Comparison of ENCODE assay signal across 10 cellular contexts in genomic region chr1:41650176-41650519, GRCh38.
DNase-seq lines count a peak whose midpoint lies in the region; ATAC-seq and TF ChIP-seq lines count a peak whose summit lies in the region.
"Had no signal": no experiment of that assay in that cellular context is flagged by ENCODE, and none has a peak within 500 bp of the region (broad histone marks: within the 10 kb centered on the region; RNA-seq: fewer than 3 reads in every experiment).

No MANE protein-coding gene starts in this region.

- peak; percentile 44; the same call in 1 of the 2 replicates for ATAC-seq in Panc1
- peak; percentile 41 to 73 for ATAC-seq in natural killer cell treated with Interleukin-12 subunit alpha and Interleukin-12 subunit beta and Interleukin-15 and Interleukin-18, amount 100 ng/mL, for 72 hours
- ATAC-seq in HG03520 (IDR thresholded peaks at IDR 0.05; ENCODE audit: unreplicated experiment) = no peak

- no peak for TF ChIP-seq CTCF in Panc1 (IDR thresholded peaks at IDR 0.05)

- H3K4me1 ChIP-seq in Panc1 (ENCODE audit: control insufficient read depth, insufficient read depth, low read length) = no peaks in the 10 kb centered on the region; the same call in none of the 2 replicates

- no peak overlapping the region for H3K27ac ChIP-seq in Panc1 (ENCODE audit: low read length)

- POLR2A ChIA-PET in Panc1 (lab: Charles Lee) = no interaction called here

- no peaks in the 10 kb centered on the region for H3K27me3 Mint-ChIP-seq in natural killer cell treated with Interleukin-12 subunit alpha and Interleukin-12 subunit beta and Interleukin-15 and Interleukin-18, amount 100 ng/mL, for 72 hours

- in situ Hi-C loops in Panc1 (cut with HindIII; ENCODE audit: low pct_unique_long_range_greater_than_20kb, low sequenced_read_pairs) = no loop called here

- H3K9me3 ChIP-seq in Panc1 (ENCODE audit: control insufficient read depth, insufficient read depth, low read depth, low read length) = no peaks in the 10 kb centered on the region

- no peaks in the 10 kb centered on the region for H3K27me3 ChIP-seq in Panc1 (ENCODE audit: control insufficient read depth, insufficient read depth, low read length)

- peaks cover 26 to 31% of the 10 kb centered on the region in 2 donors for H3K4me1 Mint-ChIP-seq in natural killer cell treated with Interleukin-12 subunit alpha and Interleukin-12 subunit beta and Interleukin-15 and Interleukin-18, amount 100 ng/mL, for 72 hours (ENCODE audit: low read depth in 2 of 2)

- H3K4me3 ChIP-seq in Panc1 (ENCODE audit: low read depth in 2 of 2, low read length in 2 of 2) = no peak overlapping the region

- peak overlapping the region; percentile 5 to 76 for H3K27ac Mint-ChIP-seq in natural killer cell treated with Interleukin-12 subunit alpha and Interleukin-12 subunit beta and Interleukin-15 and Interleukin-18, amount 100 ng/mL, for 72 hours

- peak; percentile 39 for DNase-seq in COLO668 (lab: John Stamatoyannopoulos, UW; ENCODE audit: unreplicated experiment)
- DNase-seq in Panc1 (ENCODE audit: low read depth, low spot score) = no peak
- peak; percentile 25 for DNase-seq in astrocyte of the hippocampus (ENCODE audit: low read depth, low spot score)
- DNase-seq in natural killer cell treated with Interleukin-12 subunit alpha and Interleukin-12 subunit beta and Interleukin-15 and Interleukin-18, amount 100 ng/mL, for 72 hours (ENCODE audit: low spot score) = no peak
- no peak for DNase-seq in NCI-H2081 (lab: John Stamatoyannopoulos, UW)
- no peak for DNase-seq in NCI-H1930 (lab: John Stamatoyannopoulos, UW)
- no peak for DNase-seq in central memory CD4-positive, alpha-beta T cell
- DNase-seq: GF-D8; NK-92 treated with Interleukin-12 subunit alpha and Interleukin-12 subunit beta, amount 100 ng/mL, for 24 hours had no signal

- BruUV-seq in Panc1 (replicated peaks; lab: Mats Ljungman, UMichigan) = no TSS peak

- H3K36me3 Mint-ChIP-seq in natural killer cell treated with Interleukin-12 subunit alpha and Interleukin-12 subunit beta and Interleukin-15 and Interleukin-18, amount 100 ng/mL, for 72 hours = no peaks in the 10 kb centered on the region

- H3K4me3 Mint-ChIP-seq in natural killer cell treated with Interleukin-12 subunit alpha and Interleukin-12 subunit beta and Interleukin-15 and Interleukin-18, amount 100 ng/mL, for 72 hours = peak overlapping the region; percentile 6

- intact Hi-C loops in Panc1 (cut with micrococcal nuclease; ENCODE audit: unreplicated experiment) = no loop called here

- H3K36me3 ChIP-seq in Panc1 (ENCODE audit: control insufficient read depth, insufficient read depth, low read length) = no peaks in the 10 kb centered on the region

- CTCF ChIA-PET in Panc1 (lab: Charles Lee) = no interaction called here

- no peaks in the 10 kb centered on the region for H3K9me3 Mint-ChIP-seq in natural killer cell treated with Interleukin-12 subunit alpha and Interleukin-12 subunit beta and Interleukin-15 and Interleukin-18, amount 100 ng/mL, for 72 hours

Comparison
In these comparisons a context has a peak if more than half of its experiments do, and no peak if none do; other contexts are left out.
1. DNase-seq: peak in COLO668 (single experiment) and astrocyte of the hippocampus (single experiment); none in Panc1 (single experiment), natural killer cell treated with Interleukin-12 subunit alpha and Interleukin-12 subunit beta and Interleukin-15 and Interleukin-18, amount 100 ng/mL, for 72 hours (single experiment), NCI-H2081 (0 of 2), NCI-H1930 (0 of 2) and central memory CD4-positive, alpha-beta T cell (single experiment).